29 cellular contexts compared by ENCODE assay signal in genomic region chr2:71725836-71726235, GRCh38.
"Had no signal": no experiment of that assay in that cellular context is flagged by ENCODE, and none has a peak within 500 bp of the region (broad histone marks: within the 10 kb centered on the region; RNA-seq: fewer than 3 reads in every experiment).

No MANE protein-coding gene starts in this region.

- ATAC-seq: activated CD4-positive, alpha-beta T cell treated with anti-CD3 and anti-CD28 coated beads for 36 hours; activated CD8-positive, alpha-beta memory T cell treated with anti-CD3 and anti-CD28 coated beads, Interleukin-2, amount 10 ng/mL, durations not matched to agents 7 days and 5 days; activated CD8-positive, alpha-beta T cell treated with anti-CD3 and anti-CD28 coated beads, Interleukin-2, amount 10 ng/mL, durations not matched to agents 7 days and 5 days; activated naive CD8-positive, alpha-beta T cell treated with anti-CD3 and anti-CD28 coated beads, Interleukin-2, amount 50 U/mL, for 24 hours had no signal

- H3K27ac ChIP-seq: ascending aorta, cardiac muscle cell, VCaP had no signal

- H3K27me3 ChIP-seq: ascending aorta, cardiac muscle cell had no signal

- H3K4me3 ChIP-seq: ascending aorta, cardiac muscle cell had no signal

- H3K36me3 ChIP-seq: ascending aorta, cardiac muscle cell had no signal

- DNase-seq: activated B cell treated with CpG ODN at 0.5 μM for 24 hours; activated CD4-positive, alpha-beta memory T cell treated with anti-CD3 and anti-CD28 coated beads, Interleukin-2, amount 10 ng/mL, durations not matched to agents 7 days and 5 days; activated CD4-positive, alpha-beta T cell treated with anti-CD3 and anti-CD28 coated beads for 1 hour; activated CD4-positive, alpha-beta T cell treated with anti-CD3 and anti-CD28 coated beads for 36 hours; activated CD4-positive, alpha-beta T cell treated with anti-CD3 and anti-CD28 coated beads for 48 hours; activated CD4-positive, alpha-beta T cell treated with anti-CD3 and anti-CD28 coated beads, Interleukin-2, amount 10 ng/mL, durations not matched to agents 7 days and 5 days; activated CD4-positive, alpha-beta T cell treated with anti-CD3 and anti-CD28 coated beads, Interleukin-2, amount 50 U/mL, for 48 hours; activated CD8-positive, alpha-beta memory T cell treated with anti-CD3 and anti-CD28 coated beads for 24 hours; activated CD8-positive, alpha-beta memory T cell treated with anti-CD3 and anti-CD28 coated beads, Interleukin-2, amount 10 ng/mL, durations not matched to agents 7 days and 5 days; activated CD8-positive, alpha-beta memory T cell treated with anti-CD3 and anti-CD28 coated beads, Interleukin-2, amount 50 U/mL, for 48 hours; activated CD8-positive, alpha-beta T cell treated with anti-CD3 and anti-CD28 coated beads, Interleukin-2, amount 10 ng/mL, durations not matched to agents 7 days and 5 days; activated effector memory CD4-positive, alpha-beta T cell treated with Interleukin-2 at 50 U/mL for 16 hours; activated gamma-delta T cell; activated naive CD4-positive, alpha-beta T cell treated with anti-CD3 and anti-CD28 coated beads, Interleukin-2, amount 10 ng/mL, durations not matched to agents 7 days and 5 days; activated naive CD4-positive, alpha-beta T cell treated with Interleukin-2 at 50 U/mL for 16 hours; activated naive CD8-positive, alpha-beta T cell treated with anti-CD3 and anti-CD28 coated beads, Interleukin-2, amount 10 ng/mL, durations not matched to agents 7 days and 5 days; activated naive CD8-positive, alpha-beta T cell treated with anti-CD3 and anti-CD28 coated beads, Interleukin-2, amount 50 U/mL, for 24 hours; activated T-cell treated with anti-CD3 and anti-CD28 coated beads, Interleukin-2, amount 50 U/mL, for 24 hours; activated T-cell treated with anti-CD3 and anti-CD28 coated beads, Interleukin-2, amount 50 U/mL, for 48 hours; amygdala; anterior cingulate cortex; central memory CD4-positive, alpha-beta T cell; SW 1271; T-helper 1 cell; T-helper 2 cell; T-helper 9 cell had no signal
